ENCODE assay signal across 1 cellular context in genomic region chr22:26436903-26437515, GRCh38.
TF ChIP-seq lines count a peak whose summit lies in the region.

No MANE protein-coding gene starts in this region.

TF ChIP-seq in GM23338, 12 proteins besides CTCF, POLR2A, EP300 and RAD21 (continued from another document):
- TF ChIP-seq NANOG (IDR thresholded peaks at IDR 0.05; ENCODE audit: borderline replicate concordance) = no peak
- no peak for TF ChIP-seq JUNB (IDR thresholded peaks at IDR 0.05; ENCODE audit: unreplicated experiment)
- no peak for TF ChIP-seq ZNF331 (CRISPR knock-in tag; IDR thresholded peaks at IDR 0.05; ENCODE audit: low read depth)
- no peak for TF ChIP-seq EZH2phosphoT487 (IDR thresholded peaks at IDR 0.05; ENCODE audit: unreplicated experiment)
TF ChIP-seq in GM23338: peak in this region for 0.
